ENCODE assay signal across 8 cellular contexts in genomic region chr15:64149424-64150235, GRCh38. TPM values are rescaled to one million over a fixed set of nuclear protein-coding genes. Genes with fewer than 3 reads are reported as not detected.
DNase-seq lines count a peak whose midpoint lies in the region; ATAC-seq and TF ChIP-seq lines count a peak whose summit lies in the region.

No MANE protein-coding gene starts in this region.

- H3K9me3 ChIP-seq in Caco-2, result no peaks in the 10 kb centered on the region
- no peaks in the 10 kb centered on the region for H3K9me3 ChIP-seq in H9 (ENCODE audit: control insufficient read depth, low read depth, low read length)
- H3K9me3 ChIP-seq in WERI-Rb-1 (ENCODE audit: severe bottlenecking), result no peaks in the 10 kb centered on the region
- H3K9me3 ChIP-seq in stomach, result no peaks in the 10 kb centered on the region

- H3K4me1 Mint-ChIP-seq in Caco-2 (ENCODE audit: low read depth, unreplicated experiment) (peaks cover 9% of the 10 kb centered on the region), H9 (peaks cover 19 to 22% of the 10 kb centered on the region in 2 experiments)

- H3K36me3 ChIP-seq in Caco-2 (ENCODE audit: control insufficient read depth, insufficient read depth, low read length) (no peaks in the 10 kb centered on the region), WERI-Rb-1 (peaks cover 10% of the 10 kb centered on the region), mesendoderm (ENCODE audit: control insufficient read depth, insufficient read depth, low read length) (no peaks in the 10 kb centered on the region), stomach (peaks cover 0 to 26% (median 24%) of the 10 kb centered on the region in 4 donors)

- H3K4ac ChIP-seq in H9 (ENCODE audit: low read depth, low read length) (no peak overlapping the region), mesendoderm (ENCODE audit: low read depth, low read length) (no peak overlapping the region)

- no peak overlapping the region for H2BK20ac ChIP-seq in H9 (ENCODE audit: low read depth, low read length, poor library complexity, severe bottlenecking)

- H2AK5ac ChIP-seq in H9 (ENCODE audit: insufficient read length, low read length) (no peak overlapping the region), mesendoderm (ENCODE audit: low read length) (no peak overlapping the region)

- H3K23me2 ChIP-seq in H9 (ENCODE audit: insufficient read length, low read depth, low read length, poor library complexity, severe bottlenecking), result peaks cover 6% of the 10 kb centered on the region

- H2BK120ac ChIP-seq in H9 (ENCODE audit: low read depth, low read length, poor library complexity, severe bottlenecking) (no peak overlapping the region), mesendoderm (ENCODE audit: low read depth, low read length) (no peak overlapping the region)

- H3K27me3 ChIP-seq in Caco-2 (replicated peaks; ENCODE audit: control insufficient read depth, insufficient read depth, low read length) (no peaks in the 10 kb centered on the region), H9 (ENCODE audit: insufficient read depth, low read length) (no peaks in the 10 kb centered on the region), WERI-Rb-1 (ENCODE audit: insufficient read depth, low read depth, severe bottlenecking) (peaks cover 2% of the 10 kb centered on the region), mesendoderm (ENCODE audit: insufficient read depth, low read length, poor library complexity) (peaks cover 8% of the 10 kb centered on the region), stomach (peaks cover 0 to 28% (median 22%) of the 10 kb centered on the region in 3 donors)

- H3K36me3 Mint-ChIP-seq in Caco-2 (ENCODE audit: insufficient read depth, unreplicated experiment) (peaks cover 36% of the 10 kb centered on the region), H9 (ENCODE audit: insufficient read depth in 1 of 3, low read depth in 3 of 3) (peaks cover 1 to 5% (median 4%) of the 10 kb centered on the region in 3 experiments; a peak in 5 of 7 replicates)

- CTCF ChIA-PET in Caco-2 (lab: Charles Lee), result interaction anchor here (0.6 to 1.0 kb wide), 3 partner anchors 27 to 540 kb away, joined by 3 read pairs; no protein-coding TSS in a partner anchor

- H3K56ac ChIP-seq in H9 (ENCODE audit: insufficient read length, low read depth, low read length) (no peak overlapping the region), mesendoderm (ENCODE audit: low read length) (no peak overlapping the region)

- no peak overlapping the region for H3K4me2 ChIP-seq in H9 (ENCODE audit: insufficient read depth, insufficient read length, low read length)
- H3K4me2 ChIP-seq in mesendoderm (ENCODE audit: low read length), result no peak overlapping the region

- no peaks in the 10 kb centered on the region for H3K27me3 Mint-ChIP-seq in Caco-2 (ENCODE audit: insufficient read depth, unreplicated experiment)
- H3K27me3 Mint-ChIP-seq in H9 (ENCODE audit: low read depth), result peaks cover 24% of the 10 kb centered on the region

- H3K18ac ChIP-seq in H9 (ENCODE audit: insufficient read length, low read depth, low read length) (no peak overlapping the region), mesendoderm (ENCODE audit: low read length) (no peak overlapping the region)

- peaks cover 5% of the 10 kb centered on the region; the same call in 1 of the 2 replicates for H3K4me1 ChIP-seq in Caco-2
- H3K4me1 ChIP-seq in H9 (ENCODE audit: insufficient read depth, low read length), result no peaks in the 10 kb centered on the region
- no peaks in the 10 kb centered on the region for H3K4me1 ChIP-seq in mesendoderm (ENCODE audit: control insufficient read depth, low read depth, low read length)
- peaks cover 24 to 41% (median 36%) of the 10 kb centered on the region in 4 donors for H3K4me1 ChIP-seq in stomach

- H2AFZ ChIP-seq in H9 (ENCODE audit: low read length), result no peak overlapping the region

- no peak overlapping the region for H3K27ac ChIP-seq in H9 (ENCODE audit: insufficient read length, low read depth, low read length)
- no peak overlapping the region for H3K27ac ChIP-seq in WERI-Rb-1
- H3K27ac ChIP-seq in mesendoderm (ENCODE audit: low read depth, low read length), result no peak overlapping the region
- no peak overlapping the region for H3K27ac ChIP-seq in stomach

- H4K20me1 ChIP-seq in H9 (ENCODE audit: control insufficient read depth, insufficient read depth, insufficient read length), result no peaks in the 10 kb centered on the region

- H3K4me3 Mint-ChIP-seq in Caco-2 (ENCODE audit: unreplicated experiment), result peak overlapping the region; percentile 7
- peak overlapping the region in 1 of 2 experiments; percentile 5; a peak in 2 of 5 replicates for H3K4me3 Mint-ChIP-seq in H9

- H3K79me1 ChIP-seq in H9 (ENCODE audit: insufficient read depth, low read depth, low read length, poor library complexity, severe bottlenecking) (no peaks in the 10 kb centered on the region), mesendoderm (ENCODE audit: low read length) (no peaks in the 10 kb centered on the region)

- DNase-seq in Caco-2 (no peak), H9 (peak; percentile 64), WERI-Rb-1 (peak; percentile 43), mesendoderm (peak; percentile 81), stomach (no peak), GM03348 (ENCODE audit: low spot score) (no peak)

- no CpG with 5 or more reads among the region's 3 CpGs for WGBS in H9 (ENCODE audit: extremely low coverage, insufficient read length, low lambda C conversion rate)
- no CpG with 5 or more reads among the region's 3 CpGs for WGBS in mesendoderm (ENCODE audit: extremely low coverage, insufficient coverage, low lambda C conversion rate)
- WGBS in stomach, 5 donors, result 63 to 83% (median 77%) methylated on average over 3 of the region's 3 CpGs

- intact Hi-C loops in Caco-2 (cut with micrococcal nuclease; ENCODE audit: unreplicated experiment) (no loop called here), stomach (cut with DNase I; ENCODE audit: low total_unique reads) (loop anchor here (10.0 kb wide), 1 partner anchor 55 kb away; the partner anchor contains the start of genes CIAO2A and SNX1)

- POLR2A ChIA-PET in Caco-2 (lab: Charles Lee), result no interaction called here

- no peak overlapping the region for H3K4me3 ChIP-seq in Caco-2 (ENCODE audit: low read depth, low read length)
- H3K4me3 ChIP-seq in WERI-Rb-1 (ENCODE audit: low read depth, low read length), result no peak overlapping the region
- no peak overlapping the region for H3K4me3 ChIP-seq in mesendoderm (ENCODE audit: low read length)
- H3K4me3 ChIP-seq in stomach, result no peak overlapping the region

- H4K5ac ChIP-seq in H9 (ENCODE audit: insufficient read length, low read depth, low read length) (no peak overlapping the region), mesendoderm (ENCODE audit: low read length) (no peak overlapping the region)

- H3K23ac ChIP-seq in H9 (ENCODE audit: insufficient read length, low read depth, low read length) (no peak overlapping the region), mesendoderm (ENCODE audit: low read length) (no peak overlapping the region)

- no peak for ATAC-seq in esophagus mucosa
- no peak for ATAC-seq in HG02970 (IDR thresholded peaks at IDR 0.05; ENCODE audit: low FRiP score, unreplicated experiment)

- no peak overlapping the region for H2BK5ac ChIP-seq in H9 (ENCODE audit: insufficient read length, low read length)
- no peak overlapping the region for H2BK5ac ChIP-seq in mesendoderm (ENCODE audit: low read length)

- H3K79me2 ChIP-seq in H9 (ENCODE audit: insufficient read depth, low read length), result no peaks in the 10 kb centered on the region
- no peaks in the 10 kb centered on the region for H3K79me2 ChIP-seq in mesendoderm (ENCODE audit: control insufficient read depth, insufficient read depth, low read length)

- H3T11ph ChIP-seq in H9 (ENCODE audit: low read length), result no peak overlapping the region

- H2BK15ac ChIP-seq in H9 (ENCODE audit: low read depth, low read length) (no peak overlapping the region), mesendoderm (replicated peaks; ENCODE audit: low read depth) (no peak overlapping the region)

- TF ChIP-seq POLR2A in stomach (IDR thresholded peaks at IDR 0.05), result no peak

- no peak for TF ChIP-seq EP300 in stomach (IDR thresholded peaks at IDR 0.05)

- no TSS peak for BruUV-seq in Caco-2 (replicated peaks; lab: Mats Ljungman, UMichigan)

- H4K91ac ChIP-seq in H9 (ENCODE audit: insufficient read length, low read depth, low read length), result no peak overlapping the region

- no peak overlapping the region for H2BK12ac ChIP-seq in H9 (ENCODE audit: insufficient read length, low read depth, low read length)

- H3K14ac ChIP-seq in H9 (ENCODE audit: insufficient read depth, low read length), result no peak overlapping the region; the same call in 1 of the 2 replicates

- H4K8ac ChIP-seq in H9 (replicated peaks; ENCODE audit: insufficient read length, low read depth, low read length), result no peak overlapping the region
- no peak overlapping the region for H4K8ac ChIP-seq in mesendoderm (ENCODE audit: low read depth, low read length)

- TF ChIP-seq CTCF in Caco-2 (IDR thresholded peaks at IDR 0.05; ENCODE audit: insufficient read depth in 1 of 2, low read depth in 1 of 2, low read length in 1 of 2, severe bottlenecking in 1 of 2, unreplicated experiment in 1 of 2), result no peak
- peak; percentile 56; the same call in 2 of the 3 replicates for TF ChIP-seq CTCF in H9 (conservative IDR thresholded peaks at IDR 0.05)
- TF ChIP-seq CTCF in WERI-Rb-1 (IDR thresholded peaks at IDR 0.05; ENCODE audit: low read depth, low read length), result peak; percentile 25; the same call in 1 of the 2 replicates
- no peak for TF ChIP-seq CTCF in stomach (IDR thresholded peaks at IDR 0.05)

- H3K27ac Mint-ChIP-seq in Caco-2 (ENCODE audit: unreplicated experiment), result peak overlapping the region; percentile 1
- peak overlapping the region in 1 of 3 experiments; percentile 52; a peak in 1 of 7 replicates for H3K27ac Mint-ChIP-seq in H9

- no peaks in the 10 kb centered on the region for H3K9me3 Mint-ChIP-seq in Caco-2 (ENCODE audit: unreplicated experiment)
- no peaks in the 10 kb centered on the region for H3K9me3 Mint-ChIP-seq in H9

- H3K9ac ChIP-seq in H9 (ENCODE audit: extremely low read depth, insufficient read length, low read length) (no peak overlapping the region), mesendoderm (ENCODE audit: low read length) (no peak overlapping the region)

RNA-seq across cellular contexts. Expression of gene SNX22, which starts 1.9 kb away (rescaled TPM):
- 0.91 and 1.2 TPM in 2 replicates for total RNA-seq in Caco-2 (2022)
- 4.4 and 4.8 TPM in 2 replicates for total RNA-seq in H9 (2021)
- polyA plus RNA-seq in mesendoderm (2013, experiment 1 of 2), result 1.2 TPM
- polyA plus RNA-seq in mesendoderm (2013, experiment 2 of 2), result 1.2 TPM
- total RNA-seq in stomach, result 10 to 100 TPM in 1 of 5 donors, 1 to 10 TPM in 1, under 1 TPM in 1, not detected in 2; 0.92 to 41.1 (median 5.9) TPM
- 1 to 10 TPM; 2.6 to 4.5 (median 3.1) TPM for polyA plus RNA-seq in stomach
- 0.28 TPM for total RNA-seq in esophagus mucosa

RNA-seq across cellular contexts. Expression of gene PPIB, which starts 13.2 kb away (rescaled TPM):
- total RNA-seq in Caco-2 (2022) (458 and 504 TPM in 2 replicates), H9 (2021) (433 and 435 TPM in 2 replicates), stomach (100 to 1,000 TPM; 116 to 468 (median 176) TPM), esophagus mucosa (260 TPM)
- polyA plus RNA-seq in mesendoderm (2013, experiment 1 of 2), result 643 TPM
- 637 TPM for polyA plus RNA-seq in mesendoderm (2013, experiment 2 of 2)
- polyA plus RNA-seq in stomach, result 100 to 1,000 TPM; 227 to 582 (median 370) TPM

RNA-seq across cellular contexts. Expression of gene SNX1, which starts 53.8 kb away (rescaled TPM):
- total RNA-seq in Caco-2 (2022), result 72.0 and 75.7 TPM in 2 replicates
- total RNA-seq in H9 (2021), result 52.8 and 58.8 TPM in 2 replicates
- polyA plus RNA-seq in mesendoderm (2013, experiment 1 of 2), result 39.2 TPM
- polyA plus RNA-seq in mesendoderm (2013, experiment 2 of 2), result 41.6 TPM
- total RNA-seq in stomach, result 100 to 1,000 TPM in 1 of 5 donors, 10 to 100 TPM in 4; 61.2 to 119 (median 64.8) TPM
- 10 to 100 TPM; 38.8 to 62.3 (median 57.5) TPM for polyA plus RNA-seq in stomach
- 76.6 TPM for total RNA-seq in esophagus mucosa

RNA-seq across cellular contexts. Expression of gene CIAO2A, which starts 56.0 kb away (rescaled TPM):
- total RNA-seq in Caco-2 (2022) (61.6 and 63.7 TPM in 2 replicates), H9 (2021) (74.4 and 80.1 TPM in 2 replicates), stomach (100 to 1,000 TPM in 3 of 5 donors, 10 to 100 TPM in 2; 27.2 to 425 (median 107) TPM), esophagus mucosa (25.6 TPM)
- 100.0 TPM for polyA plus RNA-seq in mesendoderm (2013, experiment 1 of 2)
- 131 TPM for polyA plus RNA-seq in mesendoderm (2013, experiment 2 of 2)
- 100 to 1,000 TPM in 2 of 3 donors, 10 to 100 TPM in 1; 58.8 to 158 (median 155) TPM for polyA plus RNA-seq in stomach

Comparison
In these comparisons a context has a peak if more than half of its experiments do, and no peak if none do; other contexts are left out.
1. DNase-seq: peak in H9 (single experiment), WERI-Rb-1 (single experiment) and mesendoderm (single experiment); none in Caco-2 (0 of 2), stomach (single experiment) and GM03348 (single experiment).
2. CTCF ChIP-seq: peak in H9 (single experiment) and WERI-Rb-1 (single experiment); none in Caco-2 (0 of 2) and stomach (0 of 7).